1 cellular context compared by ENCODE assay signal in the genomic region with DNA sequence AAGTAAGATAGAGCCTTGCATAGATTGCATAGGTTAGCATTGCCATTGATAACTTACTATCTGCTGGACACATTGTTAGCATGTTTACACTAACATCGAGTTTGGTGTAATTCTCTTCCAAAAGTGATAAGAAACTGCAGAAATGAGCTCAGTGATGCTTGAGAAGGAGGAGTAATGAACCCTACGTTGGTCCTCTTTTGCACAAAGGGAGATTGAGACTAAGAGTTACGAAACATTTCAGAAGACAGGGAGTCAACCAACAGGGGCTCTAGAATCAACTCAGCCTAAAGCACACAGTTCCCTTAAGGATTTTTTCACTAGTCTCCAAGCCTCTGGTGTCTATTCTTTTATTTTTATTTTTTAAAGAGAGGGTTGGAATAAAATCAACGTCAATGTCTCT.
TF ChIP-seq lines count a peak whose summit lies in the region.

No MANE protein-coding gene starts in this region.

TF ChIP-seq in IMR-90, 13 proteins besides CTCF, POLR2A, EP300 and RAD21 (continued from another document):
- 0 out of 2 replicates have a peak, but pooled peaks have one; percentile 11 for TF ChIP-seq CEBPB (IDR thresholded peaks at IDR 0.05; ENCODE audit: low read depth, low read length)
